8 cellular contexts compared by ENCODE assay signal in genomic region chr22:26429458-26430238, GRCh38. TPM values are rescaled to one million over a fixed set of nuclear protein-coding genes. Genes with fewer than 3 reads are reported as not detected.
A peak's percentile ranks its signal among the peaks of the same experiment; 100 is the strongest.
DNase-seq lines count a peak whose midpoint lies in the region; ATAC-seq and TF ChIP-seq lines count a peak whose summit lies in the region.

No MANE protein-coding gene starts in this region.

- no peaks in the 10 kb centered on the region for H3K9me3 Mint-ChIP-seq in Calu3 (ENCODE audit: low read depth, unreplicated experiment)
- no peaks in the 10 kb centered on the region for H3K9me3 Mint-ChIP-seq in neural crest cell

- H3K4me3 Mint-ChIP-seq in Calu3 (ENCODE audit: low read depth, unreplicated experiment) = peak overlapping the region; percentile 84
- H3K4me3 Mint-ChIP-seq in neural crest cell = peak overlapping the region; percentile 84

- H3K4me3 ChIP-seq in OCI-LY7 (ENCODE audit: low read depth, low read length, poor library complexity, severe bottlenecking) (peak overlapping the region; percentile 73), duodenal mucosa (ENCODE audit: low read depth in 1 of 2, low read length in 2 of 2) (peak overlapping the region; percentile 63 to 68)

- H3K27me3 ChIP-seq in duodenal mucosa (ENCODE audit: control insufficient read depth in 1 of 2, insufficient read depth in 2 of 2, low read length in 2 of 2) = no peaks in the 10 kb centered on the region

- peaks cover 42% of the 10 kb centered on the region for H3K4me1 ChIP-seq in OCI-LY7 (ENCODE audit: insufficient read depth, low read length, poor library complexity, severe bottlenecking)
- H3K4me1 ChIP-seq in duodenal mucosa (ENCODE audit: control insufficient read depth in 1 of 2, insufficient read depth in 2 of 2, low read length in 2 of 2) = peaks cover 17 to 23% of the 10 kb centered on the region in 2 donors

- ATAC-seq in GM21737 (IDR thresholded peaks at IDR 0.05; ENCODE audit: unreplicated experiment) (peak; percentile 6), HG02870 (IDR thresholded peaks at IDR 0.05; ENCODE audit: unreplicated experiment) (no peak)

- H3K36me3 Mint-ChIP-seq in Calu3 (ENCODE audit: insufficient read depth, unreplicated experiment) (peaks cover 17% of the 10 kb centered on the region), neural crest cell (ENCODE audit: low read depth) (no peaks in the 10 kb centered on the region)

- H2AFZ ChIP-seq in OCI-LY7 (ENCODE audit: low read length) = peak overlapping the region; percentile 24; the same call in 1 of the 2 replicates

- H3K4me1 Mint-ChIP-seq in Calu3 (ENCODE audit: low read depth, unreplicated experiment) (no peaks in the 10 kb centered on the region), neural crest cell (peaks cover 32% of the 10 kb centered on the region)

- H3K9ac ChIP-seq in duodenal mucosa (ENCODE audit: low read depth in 1 of 2, low read length in 2 of 2) = peak overlapping the region in 1 of 2 donors; percentile 35

- no peaks in the 10 kb centered on the region for H3K79me2 ChIP-seq in OCI-LY7 (ENCODE audit: insufficient read depth, low read depth, low read length)

- H3K9me3 ChIP-seq in OCI-LY7 (ENCODE audit: low read length) = no peaks in the 10 kb centered on the region
- no peaks in the 10 kb centered on the region for H3K9me3 ChIP-seq in duodenal mucosa (ENCODE audit: control insufficient read depth in 1 of 2, low read length in 2 of 2)

- H3K4me2 ChIP-seq in OCI-LY7 (ENCODE audit: low read length) = peak overlapping the region; percentile 66

- CTCF ChIA-PET in Calu3 (lab: Charles Lee) (interaction anchor here (1.6 kb wide), 1 partner anchor 13 kb away, joined by 3 read pairs; no protein-coding TSS in a partner anchor), OCI-LY7 (lab: Charles Lee; ENCODE audit: unreplicated experiment) (interaction anchor here (0.6 kb wide), 1 partner anchor 19 kb away, joined by 5 read pairs; no protein-coding TSS in a partner anchor)

- BruUV-seq in Calu3 (replicated peaks; lab: Mats Ljungman, UMichigan) (no TSS peak), OCI-LY7 (replicated peaks; lab: Mats Ljungman, UMichigan) (no TSS peak)

- H3K27ac Mint-ChIP-seq in Calu3 (ENCODE audit: unreplicated experiment) = no peak overlapping the region
- H3K27ac Mint-ChIP-seq in neural crest cell (ENCODE audit: unreplicated experiment) = no peak overlapping the region

- DNase-seq in Calu3 = no peak
- peak; percentile 32 for DNase-seq in OCI-LY7 (ENCODE audit: low spot score)
- no peak for DNase-seq in neural crest cell (ENCODE audit: low read depth, low spot score)
- no peak for DNase-seq in DMS114 treated with DMSO at 0.1 percent for 48 hours (lab: John Stamatoyannopoulos, UW; ENCODE audit: unreplicated experiment)
- no peak for DNase-seq in iPS-NIHi11 (ENCODE audit: low spot score)

- H4K20me1 ChIP-seq in OCI-LY7 (ENCODE audit: insufficient read depth, low read length) = peaks cover 7% of the 10 kb centered on the region; the same call in 1 of the 2 replicates

- TF ChIP-seq CTCF in Calu3 (IDR thresholded peaks at IDR 0.05; ENCODE audit: unreplicated experiment) (no peak), OCI-LY7 (conservative IDR thresholded peaks at IDR 0.05; ENCODE audit: low read length) (no peak), neural crest cell (conservative IDR thresholded peaks at IDR 0.05) (no peak)

- intact Hi-C loops in Calu3 (cut with micrococcal nuclease; ENCODE audit: unreplicated experiment) (no loop called here), OCI-LY7 (cut with micrococcal nuclease; ENCODE audit: unreplicated experiment) (loop anchor here (2.0 kb wide), 1 partner anchor 243 kb away; no protein-coding TSS in a partner anchor)

- H3K9me2 ChIP-seq in OCI-LY7 (ENCODE audit: insufficient read depth, low read length) = no peaks in the 10 kb centered on the region

- POLR2A ChIA-PET in OCI-LY7 (lab: Charles Lee) = interaction anchor here (0.7 to 2.1 kb wide), 5 partner anchors 8 to 244 kb away, joined by 3 to 9 read pairs (median 3); partner anchors contain the start of genes HPS4 and SRRD

- H3K27ac ChIP-seq in OCI-LY7 (ENCODE audit: low read depth, low read length, poor library complexity, severe bottlenecking) (no peak overlapping the region), duodenal mucosa (ENCODE audit: low read depth, low read length) (no peak overlapping the region)

- no peaks in the 10 kb centered on the region for H3K36me3 ChIP-seq in OCI-LY7 (ENCODE audit: insufficient read depth, low read length)
- H3K36me3 ChIP-seq in duodenal mucosa (ENCODE audit: control insufficient read depth in 1 of 2, insufficient read depth in 2 of 2, low read length in 2 of 2) = peaks cover 0 to 7% of the 10 kb centered on the region in 2 donors

- peaks cover 89% of the 10 kb centered on the region for H3K27me3 Mint-ChIP-seq in Calu3 (ENCODE audit: unreplicated experiment)
- peaks cover 46% of the 10 kb centered on the region for H3K27me3 Mint-ChIP-seq in neural crest cell (ENCODE audit: low read depth)

RNA-seq across cellular contexts. Expression of gene ASPHD2, which starts 0.6 kb away (rescaled TPM):
- 0.40 and 0.71 TPM in 2 replicates for total RNA-seq in Calu3 (2022)
- 5.8 and 6.5 TPM in 2 replicates for total RNA-seq in OCI-LY7 (2014; rRNA removed; shearing (Covaris generic))
- total RNA-seq in OCI-LY7 (2022) = 5.5 and 6.1 TPM in 2 replicates
- 4.5 and 4.9 TPM in 2 replicates for total RNA-seq in neural crest cell

RNA-seq across cellular contexts. Expression of gene HPS4, which starts 53.9 kb away (rescaled TPM):
- 40.7 and 41.9 TPM in 2 replicates for total RNA-seq in Calu3 (2022)
- 64.8 and 77.4 TPM in 2 replicates for total RNA-seq in OCI-LY7 (2014; rRNA removed; shearing (Covaris generic))
- 89.6 and 107 TPM in 2 replicates for total RNA-seq in OCI-LY7 (2022)
- total RNA-seq in neural crest cell = 48.5 and 50.9 TPM in 2 replicates

RNA-seq across cellular contexts. Expression of gene SRRD, which starts 54.0 kb away (rescaled TPM):
- total RNA-seq in Calu3 (2022) (22.8 and 25.6 TPM in 2 replicates), OCI-LY7 (2022) (33.0 and 36.6 TPM in 2 replicates), neural crest cell (30.8 and 32.4 TPM in 2 replicates)
- total RNA-seq in OCI-LY7 (2014; rRNA removed; shearing (Covaris generic)) = 20.7 and 23.1 TPM in 2 replicates
